In genomic region chr17:8249621-8250020, GRCh38 we compare ENCODE assay signal across 8 cellular contexts. TPM values are rescaled to one million over a fixed set of nuclear protein-coding genes. Genes with fewer than 3 reads are reported as not detected.
DNase-seq lines count a peak whose midpoint lies in the region; ATAC-seq and TF ChIP-seq lines count a peak whose summit lies in the region.

No MANE protein-coding gene starts in this region.

- H3K4me3 ChIP-seq in GM12875 (ENCODE audit: low read depth, low read length) (peak overlapping the region; percentile 81), WERI-Rb-1 (ENCODE audit: low read depth, low read length) (peak overlapping the region; percentile 92), skeletal muscle satellite cell (ENCODE audit: low read length) (peak overlapping the region; percentile 93)

- TF ChIP-seq CTCF in GM12875 (IDR thresholded peaks at IDR 0.05; ENCODE audit: borderline replicate concordance, insufficient read depth, low read depth, low read length) = no peak
- TF ChIP-seq CTCF in WERI-Rb-1 (IDR thresholded peaks at IDR 0.05; ENCODE audit: low read depth, low read length) = no peak
- TF ChIP-seq CTCF in foreskin keratinocyte (conservative IDR thresholded peaks at IDR 0.05) = no peak

- no peaks in the 10 kb centered on the region for H3K9me3 ChIP-seq in WERI-Rb-1 (ENCODE audit: severe bottlenecking)
- H3K9me3 ChIP-seq in skeletal muscle satellite cell (replicated peaks; ENCODE audit: low read length) = no peaks in the 10 kb centered on the region

- H3K27ac ChIP-seq in WERI-Rb-1 (peak overlapping the region; percentile 98), foreskin keratinocyte (peak overlapping the region; percentile 74)

- H3K4me2 ChIP-seq in skeletal muscle satellite cell (ENCODE audit: low read length) = peak overlapping the region; percentile 94

- H3K4me1 ChIP-seq in foreskin keratinocyte (peaks cover 9% of the 10 kb centered on the region), skeletal muscle satellite cell (ENCODE audit: control insufficient read depth, insufficient read depth, low read length) (peaks cover 8% of the 10 kb centered on the region)

- H3K36me3 ChIP-seq in WERI-Rb-1 = peaks cover 21% of the 10 kb centered on the region
- peaks cover 5% of the 10 kb centered on the region for H3K36me3 ChIP-seq in skeletal muscle satellite cell (ENCODE audit: insufficient read depth, low read length)

- ATAC-seq in foreskin keratinocyte = no peak
- ATAC-seq in GM19452 (IDR thresholded peaks at IDR 0.05; ENCODE audit: unreplicated experiment) = no peak

- H3K27me3 ChIP-seq in WERI-Rb-1 (ENCODE audit: insufficient read depth, low read depth, severe bottlenecking) (no peaks in the 10 kb centered on the region), foreskin keratinocyte (no peaks in the 10 kb centered on the region), skeletal muscle satellite cell (ENCODE audit: control insufficient read depth, insufficient read depth, low read length) (no peaks in the 10 kb centered on the region)

- no peak for DNase-seq in WERI-Rb-1
- DNase-seq in foreskin keratinocyte = no peak
- DNase-seq in OCI-M1 (lab: John Stamatoyannopoulos, UW) = no peak
- no peak for DNase-seq in posterior cingulate gyrus
- DNase-seq in stimulated activated CD4-positive, alpha-beta T cell treated with anti-CD3 and anti-CD28 coated beads, Interleukin-4, amount 100 ng/mL, for 1 hour = no peak

- intact Hi-C loops in posterior cingulate gyrus (cut with DNase I) = loop anchor here (2.0 kb wide), 2 partner anchors 27 to 45 kb away; partner anchors contain the start of gene SLC25A35

- H3K9ac ChIP-seq in skeletal muscle satellite cell (ENCODE audit: low read depth, low read length) = peak overlapping the region; percentile 92

RNA-seq across cellular contexts. Expression of gene PFAS, which starts 0.5 kb away (rescaled TPM):
- 31.6 and 33.9 TPM in 2 replicates for total RNA-seq in foreskin keratinocyte
- polyA plus RNA-seq in foreskin keratinocyte = 14.1 and 16.6 TPM in 2 replicates
- 53.0 and 58.8 TPM in 2 replicates for total RNA-seq in skeletal muscle satellite cell (2012; rRNA removed)

RNA-seq across cellular contexts. Expression of gene CTC1, which starts 1.8 kb away (rescaled TPM):
- 11.2 and 12.1 TPM in 2 replicates for total RNA-seq in foreskin keratinocyte
- 12.8 and 13.0 TPM in 2 replicates for polyA plus RNA-seq in foreskin keratinocyte
- 2.0 and 4.8 TPM in 2 replicates for total RNA-seq in skeletal muscle satellite cell (2012; rRNA removed)

RNA-seq across cellular contexts. Expression of gene RANGRF, which starts 38.8 kb away (rescaled TPM):
- 20.9 and 30.2 TPM in 2 replicates for total RNA-seq in foreskin keratinocyte
- polyA plus RNA-seq in foreskin keratinocyte = 61.8 and 67.9 TPM in 2 replicates
- 6.3 and 12.2 TPM in 2 replicates for total RNA-seq in skeletal muscle satellite cell (2012; rRNA removed)

RNA-seq across cellular contexts. Expression of gene AURKB, which starts 39.2 kb away (rescaled TPM):
- total RNA-seq in foreskin keratinocyte = 78.7 and 102 TPM in 2 replicates
- 96.4 and 131 TPM in 2 replicates for polyA plus RNA-seq in foreskin keratinocyte
- 11.7 and 17.9 TPM in 2 replicates for total RNA-seq in skeletal muscle satellite cell (2012; rRNA removed)

RNA-seq across cellular contexts. Expression of gene SLC25A35, which starts 45.6 kb away (rescaled TPM):
- 1.4 and 1.8 TPM in 2 replicates for total RNA-seq in foreskin keratinocyte
- polyA plus RNA-seq in foreskin keratinocyte = 2.7 and 2.8 TPM in 2 replicates
- total RNA-seq in skeletal muscle satellite cell (2012; rRNA removed) = 0.44 and 0.51 TPM in 2 replicates
